ENCODE assay signal across 14 cellular contexts in genomic region chr4:5237086-5237485, GRCh38.
DNase-seq lines count a peak whose midpoint lies in the region; ATAC-seq and TF ChIP-seq lines count a peak whose summit lies in the region.
"Had no signal": no experiment of that assay in that cellular context is flagged by ENCODE, and none has a peak within 500 bp of the region (broad histone marks: within the 10 kb centered on the region; RNA-seq: fewer than 3 reads in every experiment).

No MANE protein-coding gene starts in this region.

- WGBS in esophagus muscularis mucosa = 85% methylated on average over 3 of the region's 3 CpGs

- no peak overlapping the region for H3K4me3 Mint-ChIP-seq in GM23338
- H3K4me3 Mint-ChIP-seq: CD4-positive, alpha-beta T cell; IgD-negative memory B cell had no signal

- peaks cover 2% of the 10 kb centered on the region; the same call in 2 of the 3 replicates for H3K4me1 Mint-ChIP-seq in GM23338
- H3K4me1 Mint-ChIP-seq: IgD-negative memory B cell had no signal

- H3K27ac Mint-ChIP-seq in GM23338 = no peak overlapping the region
- H3K27ac Mint-ChIP-seq: CD4-positive, alpha-beta T cell; IgD-negative memory B cell had no signal

- CTCF ChIA-PET in HEK293T (lab: Yijun Ruan, JAX) = interaction anchor here (0.7 kb wide), 1 partner anchor 186 kb away, joined by 3 read pairs; no protein-coding TSS in a partner anchor

- H3K36me3 Mint-ChIP-seq in GM23338 (ENCODE audit: low read depth) = no peaks in the 10 kb centered on the region
- H3K36me3 Mint-ChIP-seq: IgD-negative memory B cell had no signal

- TF ChIP-seq POLR2A in esophagus muscularis mucosa (IDR thresholded peaks at IDR 0.05; ENCODE audit: low read depth) = no peak

- no peak overlapping the region for H3K4me3 ChIP-seq in GM23338
- H3K4me3 ChIP-seq in esophagus muscularis mucosa = no peak overlapping the region
- H3K4me3 ChIP-seq: HAP-1 had no signal

- H3K9me3 Mint-ChIP-seq in GM23338 = no peaks in the 10 kb centered on the region
- H3K9me3 Mint-ChIP-seq: IgD-negative memory B cell had no signal

- 0 out of 2 replicates have a peak, but pooled peaks cover 4% of the 10 kb centered on the region for H3K9me2 ChIP-seq in GM23338 (ENCODE audit: insufficient read depth)

- intact Hi-C loops in esophagus muscularis mucosa (cut with DNase I) = no loop called here

- no peak overlapping the region for H3K4me2 ChIP-seq in GM23338

- H2AFZ ChIP-seq in GM23338 = no peak overlapping the region

- POLR2A ChIA-PET in HEK293T (lab: Yijun Ruan, JAX) = no interaction called here

- no peaks in the 10 kb centered on the region for H3K79me2 ChIP-seq in GM23338 (replicated peaks; ENCODE audit: insufficient read depth)

- H3K36me3 ChIP-seq in GM23338 (ENCODE audit: insufficient read depth) = no peaks in the 10 kb centered on the region
- H3K36me3 ChIP-seq in esophagus muscularis mucosa = no peaks in the 10 kb centered on the region
- H3K36me3 ChIP-seq: HAP-1 had no signal

- no peaks in the 10 kb centered on the region for H4K20me1 ChIP-seq in GM23338 (replicated peaks; ENCODE audit: insufficient read depth)

- TF ChIP-seq EP300 in esophagus muscularis mucosa (IDR thresholded peaks at IDR 0.05) = no peak

- no peaks in the 10 kb centered on the region for H3F3A ChIP-seq in GM23338 (replicated peaks; ENCODE audit: low read depth)

- peak; percentile 16 for DNase-seq in GM23338 (ENCODE audit: low spot score)
- no peak for DNase-seq in HEK293T (ENCODE audit: extremely low spot score)
- peak; percentile 72 for DNase-seq in esophagus muscularis mucosa (ENCODE audit: extremely low spot score)
- DNase-seq in iPS-NIHi7 (ENCODE audit: extremely low spot score) = peak; percentile 46
- DNase-seq in NCI-H510A (lab: John Stamatoyannopoulos, UW) = no peak
- DNase-seq: Caco-2; CD4-positive, alpha-beta T cell; GOT3; KG1 had no signal

- H3K4me1 ChIP-seq in GM23338 (ENCODE audit: insufficient read depth) (peaks cover 4% of the 10 kb centered on the region; the same call in 1 of the 2 replicates), esophagus muscularis mucosa (no peaks in the 10 kb centered on the region)
- H3K4me1 ChIP-seq: Caco-2, HAP-1 had no signal

- H3K27me3 ChIP-seq in GM23338 (ENCODE audit: insufficient read depth) (no peaks in the 10 kb centered on the region), esophagus muscularis mucosa (no peaks in the 10 kb centered on the region)

- peaks cover 2% of the 10 kb centered on the region for H3K27me3 Mint-ChIP-seq in GM23338 (ENCODE audit: insufficient read depth, low read depth, poor library complexity)
- H3K27me3 Mint-ChIP-seq: CD4-positive, alpha-beta T cell; IgD-negative memory B cell had no signal

- TF ChIP-seq CTCF in GM23338 (conservative IDR thresholded peaks at IDR 0.05; ENCODE audit: low read depth in 2 of 2) = no peak
- no peak for TF ChIP-seq CTCF in esophagus muscularis mucosa (IDR thresholded peaks at IDR 0.05)

- no peak overlapping the region for H3K27ac ChIP-seq in GM23338 (ENCODE audit: low read depth)
- no peak overlapping the region for H3K27ac ChIP-seq in esophagus muscularis mucosa (replicated peaks in 1 of 4)
- H3K27ac ChIP-seq: C4-2B had no signal

- no peaks in the 10 kb centered on the region for H3K9me3 ChIP-seq in esophagus muscularis mucosa
- H3K9me3 ChIP-seq: Caco-2, HAP-1 had no signal

- ATAC-seq in GM23338 = peak; percentile 71
- ATAC-seq in GM19467 (IDR thresholded peaks at IDR 0.05; ENCODE audit: unreplicated experiment) = no peak
- ATAC-seq in GM18520 (IDR thresholded peaks at IDR 0.05; ENCODE audit: unreplicated experiment) = no peak

TF ChIP-seq in GM23338, 12 proteins besides CTCF, POLR2A, EP300 and RAD21 (continues in another document):
- TF ChIP-seq, protein P1, sequence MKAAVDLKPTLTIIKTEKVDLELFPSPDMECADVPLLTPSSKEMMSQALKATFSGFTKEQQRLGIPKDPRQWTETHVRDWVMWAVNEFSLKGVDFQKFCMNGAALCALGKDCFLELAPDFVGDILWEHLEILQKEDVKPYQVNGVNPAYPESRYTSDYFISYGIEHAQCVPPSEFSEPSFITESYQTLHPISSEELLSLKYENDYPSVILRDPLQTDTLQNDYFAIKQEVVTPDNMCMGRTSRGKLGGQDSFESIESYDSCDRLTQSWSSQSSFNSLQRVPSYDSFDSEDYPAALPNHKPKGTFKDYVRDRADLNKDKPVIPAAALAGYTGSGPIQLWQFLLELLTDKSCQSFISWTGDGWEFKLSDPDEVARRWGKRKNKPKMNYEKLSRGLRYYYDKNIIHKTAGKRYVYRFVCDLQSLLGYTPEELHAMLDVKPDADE (IDR thresholded peaks at IDR 0.05) = no peak
- no peak for TF ChIP-seq ZNF331 (CRISPR knock-in tag; IDR thresholded peaks at IDR 0.05; ENCODE audit: low read depth)

TF ChIP-seq in HEK293T, 16 proteins besides CTCF, POLR2A, EP300 and RAD21:
- TF ChIP-seq NFRKB (IDR thresholded peaks at IDR 0.05) (no peak), HDGF (IDR thresholded peaks at IDR 0.05; ENCODE audit: borderline replicate concordance) (no peak)
- TF ChIP-seq, protein P2, sequence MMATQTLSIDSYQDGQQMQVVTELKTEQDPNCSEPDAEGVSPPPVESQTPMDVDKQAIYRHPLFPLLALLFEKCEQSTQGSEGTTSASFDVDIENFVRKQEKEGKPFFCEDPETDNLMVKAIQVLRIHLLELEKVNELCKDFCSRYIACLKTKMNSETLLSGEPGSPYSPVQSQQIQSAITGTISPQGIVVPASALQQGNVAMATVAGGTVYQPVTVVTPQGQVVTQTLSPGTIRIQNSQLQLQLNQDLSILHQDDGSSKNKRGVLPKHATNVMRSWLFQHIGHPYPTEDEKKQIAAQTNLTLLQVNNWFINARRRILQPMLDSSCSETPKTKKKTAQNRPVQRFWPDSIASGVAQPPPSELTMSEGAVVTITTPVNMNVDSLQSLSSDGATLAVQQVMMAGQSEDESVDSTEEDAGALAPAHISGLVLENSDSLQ (IDR thresholded peaks at IDR 0.05) = peak; percentile 38

Comparison
In these comparisons a context has a peak if more than half of its experiments do, and no peak if none do; other contexts are left out.
1. DNase-seq: peak in GM23338 (single experiment), esophagus muscularis mucosa (single experiment) and iPS-NIHi7 (single experiment); none in HEK293T (single experiment) and NCI-H510A (single experiment).